27 cellular contexts compared by ENCODE assay signal in the genomic region with DNA sequence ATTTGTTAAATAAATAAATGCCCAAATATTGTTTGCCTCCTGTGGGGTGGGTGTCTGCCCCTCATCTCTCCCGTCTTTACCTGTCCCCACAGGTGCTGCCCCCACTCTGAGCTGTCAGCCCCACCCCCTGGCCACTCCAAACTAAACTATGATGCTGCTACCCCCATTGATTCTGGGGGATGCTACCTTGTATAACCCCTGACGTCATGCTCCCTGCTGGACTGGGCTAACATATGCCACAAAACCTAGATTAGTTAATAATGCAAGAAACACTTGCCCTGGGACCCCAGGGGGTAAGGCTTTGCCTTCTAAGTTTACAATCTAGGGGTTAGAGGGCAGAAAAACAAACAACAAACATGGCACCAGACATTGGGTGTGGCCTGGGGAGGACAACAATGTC. TPM values are rescaled to one million over a fixed set of nuclear protein-coding genes. Genes with fewer than 3 reads are reported as not detected.
A peak's percentile ranks its signal among the peaks of the same experiment; 100 is the strongest.
DNase-seq lines count a peak whose midpoint lies in the region; ATAC-seq, FAIRE-seq and TF ChIP-seq lines count a peak whose summit lies in the region.
"Had no signal": no experiment of that assay in that cellular context is flagged by ENCODE, and none has a peak within 500 bp of the region (broad histone marks: within the 10 kb centered on the region; RNA-seq: fewer than 3 reads in every experiment).

No MANE protein-coding gene starts in this region.

- FAIRE-seq in HepG2 (lab: Jason Lieb, UNC) = no peak
- FAIRE-seq: A204.1, GM12878, GM12892, GM18507, GM19239 had no signal

- BruUV-seq in HepG2 (replicated peaks; lab: Mats Ljungman, UMichigan) = no TSS peak

- TF ChIP-seq RAD21 in HepG2 (CRISPR knock-in tag; IDR thresholded peaks at IDR 0.05) = no peak

- no peak overlapping the region for H2AFZ ChIP-seq in HepG2 (ENCODE audit: low read length)

- no peak overlapping the region for H3K4me2 ChIP-seq in HepG2 (ENCODE audit: low read depth, low read length)
- H3K4me2 ChIP-seq: BLaER1 had no signal

- H3K4me3 ChIP-seq in HepG2 (replicated peaks in 1 of 3; ENCODE audit: insufficient read depth in 1 of 3, low read depth in 2 of 3, low read length in 3 of 3) (no peak overlapping the region), right lobe of liver (no peak overlapping the region)
- H3K4me3 ChIP-seq: BLaER1, GM12878 had no signal

- no peaks in the 10 kb centered on the region for H3K79me2 ChIP-seq in HepG2 (ENCODE audit: insufficient read depth, low read length)

- no peaks in the 10 kb centered on the region for H3K36me3 Mint-ChIP-seq in osteocyte (ENCODE audit: unreplicated experiment)
- H3K36me3 Mint-ChIP-seq: CD14-positive monocyte; CD4-positive, alpha-beta memory T cell; CD4-positive, CD25-positive, alpha-beta regulatory T cell had no signal

- no peaks in the 10 kb centered on the region for H3K4me1 ChIP-seq in HepG2 (ENCODE audit: insufficient read depth, low read length)
- H3K4me1 ChIP-seq in right lobe of liver = no peaks in the 10 kb centered on the region
- H3K4me1 ChIP-seq: BE2C had no signal

- TF ChIP-seq EP300 in HepG2 (IDR thresholded peaks at IDR 0.05; ENCODE audit: low read depth in 2 of 2, low read length in 2 of 2) = no peak
- no peak for TF ChIP-seq EP300 in HepG2 (CRISPR knock-in tag; IDR thresholded peaks at IDR 0.05; ENCODE audit: borderline replicate concordance)

- DNase-seq in HepG2 (ENCODE audit: low spot score) (no peak), right lobe of liver (no peak), NCI-H69 (lab: John Stamatoyannopoulos, UW) (peak; percentile 22), osteocyte (ENCODE audit: extremely low spot score, unreplicated experiment) (peak; percentile 65), HK-2 (ENCODE audit: unreplicated experiment) (no peak), cerebellar cortex (ENCODE audit: low spot score) (no peak)
- DNase-seq: 8988T; ACHN; BE2C; C1 segment of cervical spinal cord; CD4-positive, alpha-beta memory T cell; CD4-positive, CD25-positive, alpha-beta regulatory T cell; CD8-positive, alpha-beta memory T cell; COR-L47; DMS153; DMS53; DMS79; DND-41; EL; GDM1 had no signal

- in situ Hi-C loops in HepG2 (cut with HindIII; ENCODE audit: extremely low pct_ligation_motif_present, low pct_unique_long_range_greater_than_20kb) = no loop called here

- WGBS in HepG2 (ENCODE audit: low lambda C conversion rate) = 0% methylated on average over 2 of the region's 2 CpGs
- WGBS in right lobe of liver (ENCODE audit: insufficient coverage, low coverage, low lambda C conversion rate, missing lambda C conversion rate) = 33% methylated on average over 2 of the region's 2 CpGs

- H3K27ac Mint-ChIP-seq in osteocyte (ENCODE audit: unreplicated experiment) = no peak overlapping the region
- H3K27ac Mint-ChIP-seq: CD4-positive, alpha-beta memory T cell; CD4-positive, CD25-positive, alpha-beta regulatory T cell; CD8-positive, alpha-beta memory T cell had no signal

- no peak for TF ChIP-seq POLR2A in HepG2 (IDR thresholded peaks at IDR 0.05; ENCODE audit: insufficient read depth in 1 of 2, low read depth in 2 of 2, low read length in 2 of 2)
- TF ChIP-seq POLR2A in right lobe of liver (IDR thresholded peaks at IDR 0.05) = no peak

- H3K27ac ChIP-seq in HepG2 (ENCODE audit: extremely low read length, insufficient read depth, low read length) = no peak overlapping the region
- no peak overlapping the region for H3K27ac ChIP-seq in right lobe of liver
- H3K27ac ChIP-seq: BLaER1 had no signal

- no peaks in the 10 kb centered on the region for H3K36me3 ChIP-seq in HepG2 (replicated peaks in 1 of 2; ENCODE audit: control insufficient read depth in 1 of 2, insufficient read depth in 2 of 2, low read length in 2 of 2)
- no peaks in the 10 kb centered on the region for H3K36me3 ChIP-seq in right lobe of liver
- H3K36me3 ChIP-seq: BE2C, BLaER1 had no signal

- H3K9me3 Mint-ChIP-seq in osteocyte (ENCODE audit: unreplicated experiment) = no peaks in the 10 kb centered on the region

- TF ChIP-seq CTCF in HepG2 (CRISPR knock-in tag; IDR thresholded peaks at IDR 0.05) = no peak
- TF ChIP-seq CTCF in right lobe of liver (IDR thresholded peaks at IDR 0.05) = no peak
- TF ChIP-seq CTCF in osteocyte (IDR thresholded peaks at IDR 0.05) = no peak

- H4K20me1 ChIP-seq in HepG2 (ENCODE audit: insufficient read depth, low read length) = no peaks in the 10 kb centered on the region
- H4K20me1 ChIP-seq: BLaER1 had no signal

- H3K27me3 ChIP-seq in HepG2 (ENCODE audit: control insufficient read depth in 1 of 2, insufficient read depth in 2 of 2, low read length in 2 of 2) (peaks cover 0 to 7% of the 10 kb centered on the region in 2 experiments; a peak in 1 of 5 replicates), right lobe of liver (no peaks in the 10 kb centered on the region)
- H3K27me3 ChIP-seq: BLaER1 had no signal

- CTCF ChIA-PET in HepG2 (lab: Yijun Ruan, JAX; ENCODE audit: low intra/inter-chr PET ratio, low total read pairs) = no interaction called here

- intact Hi-C loops in HepG2 (cut with micrococcal nuclease; ENCODE audit: unreplicated experiment) = no loop called here
- intact Hi-C loops in right lobe of liver (cut with DNase I) = no loop called here

- no peak for ATAC-seq in HepG2
- no peak for ATAC-seq in right lobe of liver
- ATAC-seq: GM12878 had no signal

- no peaks in the 10 kb centered on the region for H3K4me1 Mint-ChIP-seq in osteocyte (ENCODE audit: unreplicated experiment)

- peaks cover 29% of the 10 kb centered on the region for H3K27me3 Mint-ChIP-seq in osteocyte (ENCODE audit: unreplicated experiment)

- POLR2A ChIA-PET in HepG2 (lab: Yijun Ruan, JAX) = no interaction called here

- H3K9me3 ChIP-seq in HepG2 (ENCODE audit: low read length) (no peaks in the 10 kb centered on the region), right lobe of liver (no peaks in the 10 kb centered on the region)
- H3K9me3 ChIP-seq: BE2C had no signal

- no peak overlapping the region for H3K4me3 Mint-ChIP-seq in osteocyte (ENCODE audit: unreplicated experiment)
- H3K4me3 Mint-ChIP-seq: CD14-positive monocyte; CD4-positive, alpha-beta memory T cell; CD4-positive, CD25-positive, alpha-beta regulatory T cell; CD8-positive, alpha-beta memory T cell had no signal

- no peak overlapping the region for H3K9ac ChIP-seq in HepG2 (ENCODE audit: insufficient read depth, low read depth, low read length)
- H3K9ac ChIP-seq: BLaER1 had no signal

TF ChIP-seq in HepG2, 621 proteins besides CTCF, POLR2A, EP300 and RAD21:
- TF ChIP-seq CREB1 (IDR thresholded peaks at IDR 0.05) = peak; percentile 82
- no peak for TF ChIP-seq CREB1 (CRISPR knock-in tag; IDR thresholded peaks at IDR 0.05)
- no peak for TF ChIP-seq ATF5 (CRISPR knock-in tag; IDR thresholded peaks at IDR 0.05; ENCODE audit: low read depth)
- TF ChIP-seq SYNCRIP (IDR thresholded peaks at IDR 0.05; ENCODE audit: insufficient read depth, low read depth, low read length) = no peak
- TF ChIP-seq ATF7 (IDR thresholded peaks at IDR 0.05) = peak; percentile 76
- TF ChIP-seq ATF7 (CRISPR knock-in tag; IDR thresholded peaks at IDR 0.05) = no peak
- TF ChIP-seq ZNF263 (CRISPR knock-in tag; IDR thresholded peaks at IDR 0.05) = no peak
- TF ChIP-seq MED8 (CRISPR knock-in tag; IDR thresholded peaks at IDR 0.05; ENCODE audit: insufficient replicate concordance) = no peak

RNA-seq across cellular contexts. Expression of gene MSX1, which starts 58.6 kb away (rescaled TPM):
- total RNA-seq in HepG2 (2016; rRNA removed; fragmentation: Illumina TruSeq; extraction: Trizol) (13.8 and 14.9 TPM in 2 replicates), right lobe of liver (under 1 TPM; 0.15 to 0.62 (median 0.31) TPM), osteocyte (2.2 and 3.5 TPM in 2 replicates)
- 6.3 and 10.9 TPM in 2 replicates for total RNA-seq in HepG2 (2016; cell fraction: cytosol; rRNA removed; fragmentation: Illumina TruSeq; extraction: Trizol; ENCODE audit: low read depth)
- 14.0 and 15.0 TPM in 2 replicates for total RNA-seq in HepG2 (2016; cell fraction: insoluble cytoplasmic fraction; rRNA removed; fragmentation: Illumina TruSeq; extraction: Trizol)
- 19.1 and 23.9 TPM in 2 replicates for total RNA-seq in HepG2 (2016; cell fraction: membrane; rRNA removed; fragmentation: Illumina TruSeq; extraction: Trizol)
- 5.4 and 9.8 TPM in 2 replicates for total RNA-seq in HepG2 (2016; cell fraction: nucleus; rRNA removed; fragmentation: Illumina TruSeq; extraction: Trizol)
- polyA plus RNA-seq in HepG2 (2011; rRNA removed) = 12.1 and 15.2 TPM in 2 replicates
- 8.4 and 14.6 TPM in 2 replicates for polyA plus RNA-seq in HepG2 (2011; cell fraction: cytosol; rRNA removed)
- polyA plus RNA-seq in HepG2 (2011; cell fraction: nucleus; rRNA removed) = 17.5 and 22.0 TPM in 2 replicates
- polyA plus RNA-seq in HepG2 (2012) = 8.0 and 8.9 TPM in 2 replicates
- polyA plus RNA-seq in HepG2 (2016; cell fraction: cytosol; fragmentation: Illumina TruSeq; extraction: Trizol; ENCODE audit: low read depth) = 8.3 and 12.3 TPM in 2 replicates
- polyA plus RNA-seq in HepG2 (2016; cell fraction: insoluble cytoplasmic fraction; fragmentation: Illumina TruSeq; extraction: Trizol; ENCODE audit: low read depth) = 16.8 and 17.9 TPM in 2 replicates
- 19.5 and 22.1 TPM in 2 replicates for polyA plus RNA-seq in HepG2 (2016; cell fraction: membrane; fragmentation: Illumina TruSeq; extraction: Trizol; ENCODE audit: low read depth)
- 13.8 and 15.1 TPM in 2 replicates for polyA plus RNA-seq in HepG2 (2016; cell fraction: nucleus; fragmentation: Illumina TruSeq; extraction: Trizol; ENCODE audit: insufficient read depth, low read depth)
- polyA minus RNA-seq in HepG2 (2011; rRNA and poly(A)+ RNA removed; ENCODE audit: low replicate concordance) = 0.58 and 6.7 TPM in 2 replicates
- 3.3 and 5.9 TPM in 2 replicates for polyA minus RNA-seq in HepG2 (2011; cell fraction: cytosol; rRNA and poly(A)+ RNA removed)
- polyA minus RNA-seq in HepG2 (2011; cell fraction: nucleus; rRNA and poly(A)+ RNA removed) = 3.1 and 4.0 TPM in 2 replicates
- total RNA-seq: CD4-positive, alpha-beta memory T cell had no signal
- polyA plus RNA-seq: CD14-positive monocyte; CD4-positive, alpha-beta memory T cell; CD8-positive, alpha-beta memory T cell had no signal

Comparison
In these comparisons a context has a peak if more than half of its experiments do, and no peak if none do; other contexts are left out.
1. DNase-seq: peak in NCI-H69 (single experiment) and osteocyte (single experiment); none in HepG2 (single experiment), right lobe of liver (0 of 3), HK-2 (single experiment) and cerebellar cortex (single experiment).